ENCODE assay signal across 1 cellular context in the genomic region with DNA sequence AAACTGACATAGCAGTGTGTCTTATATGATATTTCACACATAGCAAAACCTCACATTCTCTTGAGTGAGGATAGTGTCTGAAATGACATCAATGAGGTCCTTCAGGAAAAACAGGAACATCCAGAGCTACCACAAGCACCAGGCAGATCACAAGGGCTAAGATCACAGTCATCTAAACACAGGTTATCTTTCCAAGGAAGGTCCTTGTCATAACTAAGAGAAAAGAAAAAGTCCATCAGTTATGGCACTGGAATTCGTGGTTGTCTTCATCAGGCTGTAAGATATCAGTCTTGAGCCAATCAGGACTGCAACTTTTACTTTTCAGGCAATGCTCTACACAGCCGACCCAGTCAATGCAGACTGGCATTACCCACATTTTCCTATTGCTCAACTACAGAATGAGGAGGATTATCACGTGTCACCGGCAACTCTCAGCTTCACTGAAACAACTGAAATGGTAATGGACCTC.
TF ChIP-seq lines count a peak whose summit lies in the region.

No MANE protein-coding gene starts in this region.

TF ChIP-seq in HepG2, 621 proteins besides CTCF, POLR2A, EP300 and RAD21:
- TF ChIP-seq NR2F1 (CRISPR knock-in tag; IDR thresholded peaks at IDR 0.05) (no peak), STAG1 (CRISPR knock-in tag; IDR thresholded peaks at IDR 0.05) (no peak), CEBPG (CRISPR knock-in tag; IDR thresholded peaks at IDR 0.05) (peak; percentile 80), ZFP37 (CRISPR knock-in tag; IDR thresholded peaks at IDR 0.05; ENCODE audit: borderline replicate concordance) (no peak), KMT2A (CRISPR knock-in tag; IDR thresholded peaks at IDR 0.05) (0 out of 2 replicates have a peak, but pooled peaks have one; percentile 29), KMT2B (CRISPR knock-in tag; IDR thresholded peaks at IDR 0.05) (0 out of 2 replicates have a peak, but pooled peaks have one; percentile 3), RXRB (CRISPR knock-in tag; IDR thresholded peaks at IDR 0.05; ENCODE audit: borderline replicate concordance) (peak; percentile 5; the same call in 1 of the 2 replicates), SAP130 (CRISPR knock-in tag; IDR thresholded peaks at IDR 0.05; ENCODE audit: low read depth) (peak; percentile 21; the same call in 1 of the 2 replicates), ERF (CRISPR knock-in tag; IDR thresholded peaks at IDR 0.05) (peak; percentile 0; the same call in 1 of the 2 replicates), GFI1 (CRISPR knock-in tag; IDR thresholded peaks at IDR 0.05; ENCODE audit: borderline replicate concordance) (peak; percentile 51; the same call in 1 of the 2 replicates), CEBPB (IDR thresholded peaks at IDR 0.05; ENCODE audit: borderline replicate concordance, low read depth, low read length) (peak; percentile 61; the same call in 1 of the 2 replicates), MAFK (conservative IDR thresholded peaks at IDR 0.05 in 1 of 2, IDR thresholded peaks at IDR 0.05 in 1 of 2; ENCODE audit: low read length in 2 of 2) (no peak), GATAD2A (CRISPR knock-in tag; IDR thresholded peaks at IDR 0.05) (peak; percentile 4; the same call in 1 of the 2 replicates)
- TF ChIP-seq, protein P1, sequence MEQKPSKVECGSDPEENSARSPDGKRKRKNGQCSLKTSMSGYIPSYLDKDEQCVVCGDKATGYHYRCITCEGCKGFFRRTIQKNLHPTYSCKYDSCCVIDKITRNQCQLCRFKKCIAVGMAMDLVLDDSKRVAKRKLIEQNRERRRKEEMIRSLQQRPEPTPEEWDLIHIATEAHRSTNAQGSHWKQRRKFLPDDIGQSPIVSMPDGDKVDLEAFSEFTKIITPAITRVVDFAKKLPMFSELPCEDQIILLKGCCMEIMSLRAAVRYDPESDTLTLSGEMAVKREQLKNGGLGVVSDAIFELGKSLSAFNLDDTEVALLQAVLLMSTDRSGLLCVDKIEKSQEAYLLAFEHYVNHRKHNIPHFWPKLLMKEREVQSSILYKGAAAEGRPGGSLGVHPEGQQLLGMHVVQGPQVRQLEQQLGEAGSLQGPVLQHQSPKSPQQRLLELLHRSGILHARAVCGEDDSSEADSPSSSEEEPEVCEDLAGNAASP (CRISPR knock-in tag; IDR thresholded peaks at IDR 0.05; ENCODE audit: borderline replicate concordance), result 0 out of 2 replicates have a peak, but pooled peaks have one; percentile 9
- TF ChIP-seq, protein P2, sequence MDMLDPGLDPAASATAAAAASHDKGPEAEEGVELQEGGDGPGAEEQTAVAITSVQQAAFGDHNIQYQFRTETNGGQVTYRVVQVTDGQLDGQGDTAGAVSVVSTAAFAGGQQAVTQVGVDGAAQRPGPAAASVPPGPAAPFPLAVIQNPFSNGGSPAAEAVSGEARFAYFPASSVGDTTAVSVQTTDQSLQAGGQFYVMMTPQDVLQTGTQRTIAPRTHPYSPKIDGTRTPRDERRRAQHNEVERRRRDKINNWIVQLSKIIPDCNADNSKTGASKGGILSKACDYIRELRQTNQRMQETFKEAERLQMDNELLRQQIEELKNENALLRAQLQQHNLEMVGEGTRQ (IDR thresholded peaks at IDR 0.05; ENCODE audit: low read depth, low read length), result 0 out of 2 replicates have a peak, but pooled peaks have one; percentile 8
- TF ChIP-seq, protein P2 (CRISPR knock-in tag; IDR thresholded peaks at IDR 0.05; ENCODE audit: borderline replicate concordance), result no peak
- TF ChIP-seq, protein P3, sequence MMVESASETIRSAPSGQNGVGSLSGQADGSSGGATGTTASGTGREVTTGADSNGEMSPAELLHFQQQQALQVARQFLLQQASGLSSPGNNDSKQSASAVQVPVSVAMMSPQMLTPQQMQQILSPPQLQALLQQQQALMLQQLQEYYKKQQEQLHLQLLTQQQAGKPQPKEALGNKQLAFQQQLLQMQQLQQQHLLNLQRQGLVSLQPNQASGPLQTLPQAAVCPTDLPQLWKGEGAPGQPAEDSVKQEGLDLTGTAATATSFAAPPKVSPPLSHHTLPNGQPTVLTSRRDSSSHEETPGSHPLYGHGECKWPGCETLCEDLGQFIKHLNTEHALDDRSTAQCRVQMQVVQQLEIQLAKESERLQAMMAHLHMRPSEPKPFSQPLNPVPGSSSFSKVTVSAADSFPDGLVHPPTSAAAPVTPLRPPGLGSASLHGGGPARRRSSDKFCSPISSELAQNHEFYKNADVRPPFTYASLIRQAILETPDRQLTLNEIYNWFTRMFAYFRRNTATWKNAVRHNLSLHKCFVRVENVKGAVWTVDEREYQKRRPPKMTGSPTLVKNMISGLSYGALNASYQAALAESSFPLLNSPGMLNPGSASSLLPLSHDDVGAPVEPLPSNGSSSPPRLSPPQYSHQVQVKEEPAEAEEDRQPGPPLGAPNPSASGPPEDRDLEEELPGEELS (CRISPR knock-in tag; IDR thresholded peaks at IDR 0.05), result 0 out of 2 replicates have a peak, but pooled peaks have one; percentile 3
- TF ChIP-seq, protein P4, sequence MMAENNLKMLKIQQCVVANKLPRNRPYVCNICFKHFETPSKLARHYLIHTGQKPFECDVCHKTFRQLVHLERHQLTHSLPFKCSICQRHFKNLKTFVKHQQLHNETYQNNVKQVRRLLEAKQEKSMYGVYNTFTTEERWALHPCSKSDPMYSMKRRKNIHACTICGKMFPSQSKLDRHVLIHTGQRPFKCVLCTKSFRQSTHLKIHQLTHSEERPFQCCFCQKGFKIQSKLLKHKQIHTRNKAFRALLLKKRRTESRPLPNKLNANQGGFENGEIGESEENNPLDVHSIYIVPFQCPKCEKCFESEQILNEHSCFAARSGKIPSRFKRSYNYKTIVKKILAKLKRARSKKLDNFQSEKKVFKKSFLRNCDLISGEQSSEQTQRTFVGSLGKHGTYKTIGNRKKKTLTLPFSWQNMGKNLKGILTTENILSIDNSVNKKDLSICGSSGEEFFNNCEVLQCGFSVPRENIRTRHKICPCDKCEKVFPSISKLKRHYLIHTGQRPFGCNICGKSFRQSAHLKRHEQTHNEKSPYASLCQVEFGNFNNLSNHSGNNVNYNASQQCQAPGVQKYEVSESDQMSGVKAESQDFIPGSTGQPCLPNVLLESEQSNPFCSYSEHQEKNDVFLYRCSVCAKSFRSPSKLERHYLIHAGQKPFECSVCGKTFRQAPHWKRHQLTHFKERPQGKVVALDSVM (CRISPR knock-in tag; IDR thresholded peaks at IDR 0.05), result 0 out of 2 replicates have a peak, but pooled peaks have one; percentile 10
- TF ChIP-seq, protein P5, sequence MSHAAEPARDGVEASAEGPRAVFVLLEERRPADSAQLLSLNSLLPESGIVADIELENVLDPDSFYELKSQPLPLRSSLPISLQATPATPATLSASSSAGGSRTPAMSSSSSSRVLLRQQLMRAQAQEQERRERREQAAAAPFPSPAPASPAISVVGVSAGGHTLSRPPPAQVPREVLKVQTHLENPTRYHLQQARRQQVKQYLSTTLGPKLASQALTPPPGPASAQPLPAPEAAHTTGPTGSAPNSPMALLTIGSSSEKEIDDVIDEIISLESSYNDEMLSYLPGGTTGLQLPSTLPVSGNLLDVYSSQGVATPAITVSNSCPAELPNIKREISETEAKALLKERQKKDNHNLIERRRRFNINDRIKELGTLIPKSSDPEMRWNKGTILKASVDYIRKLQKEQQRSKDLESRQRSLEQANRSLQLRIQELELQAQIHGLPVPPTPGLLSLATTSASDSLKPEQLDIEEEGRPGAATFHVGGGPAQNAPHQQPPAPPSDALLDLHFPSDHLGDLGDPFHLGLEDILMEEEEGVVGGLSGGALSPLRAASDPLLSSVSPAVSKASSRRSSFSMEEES (CRISPR knock-in tag; IDR thresholded peaks at IDR 0.05), result 0 out of 2 replicates have a peak, but pooled peaks have one; percentile 30
